21 cellular contexts compared by ENCODE assay signal in the genomic region with DNA sequence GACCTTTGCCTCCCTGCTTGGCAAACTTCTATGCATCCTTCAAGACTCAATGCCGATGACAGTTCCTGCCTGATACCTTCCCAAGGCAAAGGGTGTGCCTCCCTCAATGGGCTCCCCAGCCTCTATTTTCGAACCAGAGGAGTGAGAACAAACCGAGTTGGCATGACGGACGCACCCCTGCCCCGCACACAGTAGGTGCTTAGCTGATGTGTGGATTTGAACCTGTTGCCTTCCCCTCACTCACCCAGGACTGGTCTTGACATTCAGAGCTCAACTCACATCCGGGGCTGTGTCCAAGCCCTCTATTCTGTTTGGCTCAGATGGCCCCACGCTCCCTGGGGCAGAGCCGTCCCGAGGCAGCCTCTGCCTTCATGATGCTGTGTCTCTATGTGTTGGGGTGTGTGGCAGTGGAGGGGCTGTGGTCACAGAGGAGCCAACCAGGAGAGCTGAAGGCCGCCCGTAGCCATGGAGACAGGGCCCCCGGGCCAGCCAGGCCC. TPM values are rescaled to one million over a fixed set of nuclear protein-coding genes. Genes with fewer than 3 reads are reported as not detected.
"Had no signal": no experiment of that assay in that cellular context is flagged by ENCODE, and none has a peak within 500 bp of the region (broad histone marks: within the 10 kb centered on the region; RNA-seq: fewer than 3 reads in every experiment).

No MANE protein-coding gene starts in this region.

- H3K4me3 ChIP-seq: ascending aorta, lung, ovary, psoas muscle, tibial nerve, uterus had no signal

- H3K4me1 ChIP-seq: ascending aorta, psoas muscle, tibial nerve, uterus had no signal

- H3K9me3 ChIP-seq: ascending aorta, ovary, psoas muscle, tibial nerve, uterus had no signal

- H3K36me3 ChIP-seq: ascending aorta, ovary, tibial nerve, uterus had no signal

- H3K27ac ChIP-seq: ascending aorta, ovary, psoas muscle, tibial nerve, uterus had no signal

- FAIRE-seq: endometrium, islet of Langerhans had no signal

- ATAC-seq: activated CD4-positive, alpha-beta T cell treated with anti-CD3 and anti-CD28 coated beads for 36 hours; activated T-cell treated with anti-CD3 and anti-CD28 coated beads, Interleukin-2, amount 50 U/mL, for 72 hours; psoas muscle; right cardiac atrium had no signal

- H3K27me3 ChIP-seq: ascending aorta, ovary, uterus had no signal

- DNase-seq: activated CD4-positive, alpha-beta memory T cell treated with anti-CD3 and anti-CD28 coated beads, Interleukin-2, amount 10 ng/mL, durations not matched to agents 7 days and 5 days; activated CD4-positive, alpha-beta T cell treated with anti-CD3 and anti-CD28 coated beads for 36 hours; activated effector memory CD4-positive, alpha-beta T cell treated with anti-CD3 and anti-CD28 coated beads, Interleukin-2, amount 50 U/mL, for 16 hours; activated naive CD4-positive, alpha-beta T cell treated with anti-CD3 and anti-CD28 coated beads, Interleukin-2, amount 50 U/mL, for 16 hours; activated T-cell treated with anti-CD3 and anti-CD28 coated beads, Interleukin-2, amount 50 U/mL, for 72 hours; erythroblast; foreskin melanocyte; nephron progenitor cell; ovary; psoas muscle; right cardiac atrium; stimulated activated CD4-positive, alpha-beta T cell treated with anti-CD3 and anti-CD28 coated beads, Interleukin-2, amount 100 ng/mL, for 24 hours; stimulated activated naive CD4-positive, alpha-beta T cell treated with Interleukin-2 at 50 U/mL for 16 hours; uterus had no signal

RNA-seq across cellular contexts. Expression of a gene that starts 52.2 kb away (rescaled TPM):
- total RNA-seq: activated CD4-positive, alpha-beta memory T cell treated with anti-CD3 and anti-CD28 coated beads, Interleukin-2, amount 10 ng/mL, durations not matched to agents 7 days and 5 days; activated CD4-positive, alpha-beta T cell treated with anti-CD3 and anti-CD28 coated beads for 36 hours; activated T-cell treated with anti-CD3 and anti-CD28 coated beads, Interleukin-2, amount 50 U/mL, for 72 hours; ascending aorta; myocyte; psoas muscle; right cardiac atrium; skeletal muscle tissue had no signal
